Comparison of ENCODE assay signal across 16 cellular contexts in genomic region chr14:37413504-37414003, GRCh38.
"Had no signal": no experiment of that assay in that cellular context is flagged by ENCODE, and none has a peak within 500 bp of the region (broad histone marks: within the 10 kb centered on the region; RNA-seq: fewer than 3 reads in every experiment).

No MANE protein-coding gene starts in this region.

- H3K4me1 ChIP-seq: foreskin keratinocyte, right atrium auricular region had no signal

- H3K9me3 ChIP-seq: neutrophil, right atrium auricular region had no signal

- H3K36me3 ChIP-seq: neutrophil, right atrium auricular region had no signal

- ATAC-seq: foreskin keratinocyte; naive thymus-derived CD4-positive, alpha-beta T cell had no signal

- H3K4me2 ChIP-seq: smooth muscle cell had no signal

- DNase-seq: dermis blood vessel endothelial cell; erythroblast; foreskin keratinocyte; head of caudate nucleus; hippocampal formation; mesendoderm; naive thymus-derived CD4-positive, alpha-beta T cell; nephron progenitor cell; stimulated activated CD4-positive, alpha-beta T cell treated with anti-CD3 and anti-CD28 coated beads, Interleukin-2, amount 100 ng/mL, for 48 hours; stimulated activated naive CD4-positive, alpha-beta T cell treated with Interleukin-2 at 50 U/mL for 16 hours; trophoblast cell had no signal

- H3K27ac ChIP-seq: foreskin keratinocyte, neutrophil, right atrium auricular region had no signal

- H3K4me3 ChIP-seq: right atrium auricular region, smooth muscle cell had no signal

- FAIRE-seq: colon, endothelial cell of umbilical vein had no signal

- H3K27me3 ChIP-seq: foreskin keratinocyte, neutrophil, right atrium auricular region had no signal
